ENCODE assay signal across 1 cellular context in genomic region chr7:149184274-149184673, GRCh38.
TF ChIP-seq lines count a peak whose summit lies in the region.

No MANE protein-coding gene starts in this region.

TF ChIP-seq in WTC11, 78 proteins besides CTCF, POLR2A, EP300 and RAD21:
- 0 out of 2 replicates have a peak, but pooled peaks have one; percentile 12 for TF ChIP-seq ZNF425 (CRISPR knock-in tag; conservative IDR thresholded peaks at IDR 0.05)
- TF ChIP-seq JUN (CRISPR knock-in tag; IDR thresholded peaks at IDR 0.05), result no peak
TF ChIP-seq in WTC11: peak in this region for 1.
